Comparison of ENCODE assay signal across 8 cellular contexts in genomic region chr11:910589-911030, GRCh38. TPM values are rescaled to one million over a fixed set of nuclear protein-coding genes. Genes with fewer than 3 reads are reported as not detected.
DNase-seq lines count a peak whose midpoint lies in the region; TF ChIP-seq lines count a peak whose summit lies in the region.

TSS of gene CHID1 (minus strand) at chr11:910810. CDS start at chr11:904816, 5,994 bp downstream.

- H4K8ac ChIP-seq in neuronal stem cell (ENCODE audit: low read depth, low read length) = peak within 1 kb of the TSS; percentile 43

- H2BK15ac ChIP-seq in neuronal stem cell (ENCODE audit: low read length) = peak within 1 kb of the TSS; percentile 97

- H3K4me2 ChIP-seq in neuronal stem cell (ENCODE audit: insufficient read depth, low read length, poor library complexity, severe bottlenecking) = peak within 1 kb of the TSS; percentile 91

- H3K4ac ChIP-seq in neuronal stem cell (ENCODE audit: low read length) = peak within 1 kb of the TSS; percentile 95

- H3K23ac ChIP-seq in neuronal stem cell (ENCODE audit: low read depth, low read length, poor library complexity) = peak within 1 kb of the TSS; percentile 98

- H2BK120ac ChIP-seq in neuronal stem cell (ENCODE audit: low read depth, low read length) = peak within 1 kb of the TSS; percentile 94

- peak within 1 kb of the TSS; percentile 94 for H3K4me3 ChIP-seq in LNCaP clone FGC (ENCODE audit: low read depth, low read length)
- peak within 1 kb of the TSS; percentile 100 for H3K4me3 ChIP-seq in SJCRH30
- H3K4me3 ChIP-seq in neuronal stem cell (ENCODE audit: low read length in 2 of 2) = peak within 1 kb of the TSS; percentile 90 to 94

- peak within 1 kb of the TSS; percentile 93 for H2AFZ ChIP-seq in neuronal stem cell (ENCODE audit: low read length)

- WGBS in neuronal stem cell (ENCODE audit: extremely low coverage in 2 of 2, insufficient read length in 2 of 2, insufficient replicate concordance in 1 of 2), 2 donors = no CpG with 5 or more reads among the region's 59 CpGs

- H4K91ac ChIP-seq in neuronal stem cell (ENCODE audit: low read depth, low read length, poor library complexity) = peak within 1 kb of the TSS; percentile 94

- H3K18ac ChIP-seq in neuronal stem cell (ENCODE audit: low read length) = peak within 1 kb of the TSS; percentile 98

- peak within 1 kb of the TSS; percentile 72 for H3K27ac ChIP-seq in SJCRH30
- H3K27ac ChIP-seq in neuronal stem cell (replicated peaks; ENCODE audit: low read length) = peak within 1 kb of the TSS; percentile 92

- H3K4me1 ChIP-seq in SJCRH30 (no peaks in the 10 kb centered on the region), neuronal stem cell (ENCODE audit: control insufficient read depth in 2 of 2, insufficient read depth in 1 of 2, low read depth in 1 of 2, low read length in 2 of 2) (peaks cover 8 to 14% of the 10 kb centered on the region in 2 donors)

- TF ChIP-seq CTCF in LNCaP clone FGC (IDR thresholded peaks at IDR 0.05; ENCODE audit: control insufficient read depth, extremely low read depth, insufficient read depth) = no peak
- no peak for TF ChIP-seq CTCF in subcutaneous adipose tissue (IDR thresholded peaks at IDR 0.05; ENCODE audit: low read depth)

- peaks cover 14% of the 10 kb centered on the region for H3K79me1 ChIP-seq in neuronal stem cell (ENCODE audit: low read depth, low read length)

- DNase-seq in EL (peak; percentile 83), GOT3 (lab: John Stamatoyannopoulos, UW) (peak; percentile 11), LNCaP clone FGC (ENCODE audit: low read depth) (peak; percentile 48), SJCRH30 (peak; percentile 85 to 86), foreskin melanocyte (peak; percentile 71), neuronal stem cell (ENCODE audit: low spot score) (peak; percentile 87)
- DNase-seq in activated gamma-delta T cell treated with anti-CD3 and anti-CD28 coated beads, Interleukin-2, amount 50 U/mL, for 16 hours (ENCODE audit: low read depth) = peak; percentile 74

- peak within 1 kb of the TSS; percentile 96 for H2AK5ac ChIP-seq in neuronal stem cell (ENCODE audit: low read depth, low read length)

- peak within 1 kb of the TSS; percentile 96 for H2BK5ac ChIP-seq in neuronal stem cell (ENCODE audit: low read length)

- H3K27me3 ChIP-seq in SJCRH30 (no peaks in the 10 kb centered on the region), neuronal stem cell (ENCODE audit: control insufficient read depth in 3 of 3, insufficient read depth in 3 of 3, low read depth in 1 of 3, low read length in 3 of 3) (no peaks in the 10 kb centered on the region)

- H3K36me3 ChIP-seq in SJCRH30 = 0 out of 2 replicates have a peak, but pooled peaks cover 4% of the 10 kb centered on the region
- peaks cover 8 to 10% of the 10 kb centered on the region in 2 donors for H3K36me3 ChIP-seq in neuronal stem cell (replicated peaks in 1 of 2; ENCODE audit: control insufficient read depth in 2 of 2, insufficient read depth in 2 of 2, low read length in 2 of 2)

- no peaks in the 10 kb centered on the region for H3K9me3 ChIP-seq in SJCRH30 (replicated peaks)
- H3K9me3 ChIP-seq in neuronal stem cell (replicated peaks in 1 of 2; ENCODE audit: control insufficient read depth in 2 of 2, insufficient read depth in 1 of 2, low read depth in 1 of 2, low read length in 2 of 2) = no peaks in the 10 kb centered on the region

- H2BK12ac ChIP-seq in neuronal stem cell (ENCODE audit: low read length) = peak within 1 kb of the TSS; percentile 94

- H3K14ac ChIP-seq in neuronal stem cell (ENCODE audit: low read length) = peak within 1 kb of the TSS; percentile 100

- H3K9ac ChIP-seq in neuronal stem cell (ENCODE audit: low read depth, low read length, poor library complexity) = peak within 1 kb of the TSS; percentile 100

RNA-seq across cellular contexts. Expression of gene CHID1, which starts in this region (rescaled TPM):
- total RNA-seq in SJCRH30 (2014; rRNA removed; shearing (Covaris generic)) = 51.4 and 56.7 TPM in 2 replicates
- polyA plus RNA-seq in neuronal stem cell (2013, experiment 1 of 2) = 42.0 TPM
- 43.9 TPM for polyA plus RNA-seq in neuronal stem cell (2013, experiment 2 of 2)
- 100 to 1,000 TPM in 1 of 4 donors, 10 to 100 TPM in 3; 28.4 to 107 (median 76.0) TPM for total RNA-seq in subcutaneous adipose tissue

Comparison
In these comparisons a context has a peak if more than half of its experiments do, and no peak if none do; other contexts are left out.
1. Peak in every context shown above with its lines: DNase-seq, H3K4me3 ChIP-seq and H3K27ac ChIP-seq.
2. DNase-seq: peak in every context shown above with its lines; median percentile 87 in neuronal stem cell; 86 in SJCRH30; 83 in EL; 74 in activated gamma-delta T cell treated with anti-CD3 and anti-CD28 coated beads, Interleukin-2, amount 50 U/mL, for 16 hours; 71 in foreskin melanocyte; 48 in LNCaP clone FGC; 11 in GOT3.